Comparison of ENCODE assay signal across 20 cellular contexts in the genomic region with DNA sequence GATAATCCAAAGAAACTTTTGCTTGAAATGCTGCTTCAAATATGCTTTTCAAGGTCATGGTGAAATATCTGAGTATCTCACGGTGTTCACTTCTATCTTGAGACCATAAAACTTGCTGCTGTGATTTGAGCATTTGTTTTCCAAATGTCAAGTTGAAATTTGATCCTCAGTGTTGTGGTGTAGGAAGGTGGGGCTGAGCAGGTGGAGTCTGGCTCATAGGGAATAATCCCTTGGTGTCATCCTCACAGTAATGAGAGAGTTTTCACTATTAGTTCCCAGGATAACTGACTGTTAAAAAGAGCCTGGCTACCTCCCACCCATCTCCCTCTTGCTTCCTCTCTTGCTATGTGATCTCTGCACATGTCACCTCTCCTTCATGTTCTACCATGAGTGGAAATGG.
DNase-seq lines count a peak whose midpoint lies in the region; ATAC-seq lines count a peak whose summit lies in the region.
"Had no signal": no experiment of that assay in that cellular context is flagged by ENCODE, and none has a peak within 500 bp of the region (broad histone marks: within the 10 kb centered on the region; RNA-seq: fewer than 3 reads in every experiment).

No MANE protein-coding gene starts in this region.

- DNase-seq in DMS53 (lab: John Stamatoyannopoulos, UW) (peak; percentile 12), DMS53 treated with DMSO at 0.1 percent for 48 hours (lab: John Stamatoyannopoulos, UW; ENCODE audit: unreplicated experiment) (no peak), NCI-H510A (lab: John Stamatoyannopoulos, UW) (peak; percentile 2), SHP77 (lab: John Stamatoyannopoulos, UW) (peak; percentile 69 to 70), left kidney (ENCODE audit: low read depth, low spot score) (peak; percentile 15), GM03348 (ENCODE audit: low spot score) (no peak), HPDE6-E6E7 (ENCODE audit: extremely low spot score) (no peak)
- no peak for DNase-seq in activated T-cell treated with anti-CD3 and anti-CD28 coated beads, Interleukin-2, amount 50 U/mL, for 4 hours
- DNase-seq: BE2C, Calu3, HFFc6, MM.1S, NCI-H2029 treated with DMSO at 0.1 percent for 48 hours, NCI-H446, NCI-H774, Right ventricle myocardium superior, RPMI8226 had no signal

- H3K36me3 Mint-ChIP-seq in activated T-cell treated with anti-CD3 and anti-CD28 coated beads, Interleukin-2, amount 50 U/mL, for 4 hours (ENCODE audit: insufficient read depth) = no peaks in the 10 kb centered on the region
- H3K36me3 Mint-ChIP-seq: CD14-positive monocyte, IgD-negative memory B cell had no signal

- no peaks in the 10 kb centered on the region for H3K4me1 Mint-ChIP-seq in activated T-cell treated with anti-CD3 and anti-CD28 coated beads, Interleukin-2, amount 50 U/mL, for 4 hours (ENCODE audit: low read depth)
- H3K4me1 Mint-ChIP-seq: CD14-positive monocyte, IgD-negative memory B cell had no signal

- no peaks in the 10 kb centered on the region for H3K27me3 Mint-ChIP-seq in activated T-cell treated with anti-CD3 and anti-CD28 coated beads, Interleukin-2, amount 50 U/mL, for 4 hours (ENCODE audit: low read depth)
- H3K27me3 Mint-ChIP-seq: IgD-negative memory B cell had no signal

- no peak for ATAC-seq in activated T-cell treated with anti-CD3 and anti-CD28 coated beads, Interleukin-2, amount 50 U/mL, for 4 hours
- ATAC-seq: GM12878 had no signal

- no peak overlapping the region for H3K4me3 Mint-ChIP-seq in activated T-cell treated with anti-CD3 and anti-CD28 coated beads, Interleukin-2, amount 50 U/mL, for 4 hours
- H3K4me3 Mint-ChIP-seq: CD14-positive monocyte, HFFc6 had no signal

- peaks cover 12% of the 10 kb centered on the region for H3K9me3 Mint-ChIP-seq in activated T-cell treated with anti-CD3 and anti-CD28 coated beads, Interleukin-2, amount 50 U/mL, for 4 hours

Comparison
In these comparisons a context has a peak if more than half of its experiments do, and no peak if none do; other contexts are left out.
1. DNase-seq: peak in DMS53 (single experiment), NCI-H510A (single experiment), SHP77 (2 of 2) and left kidney (single experiment); none in DMS53 treated with DMSO at 0.1 percent for 48 hours (single experiment), activated T-cell treated with anti-CD3 and anti-CD28 coated beads, Interleukin-2, amount 50 U/mL, for 4 hours (single experiment), GM03348 (single experiment) and HPDE6-E6E7 (single experiment).